In genomic region chr7:106057962-106058901, GRCh38 we compare ENCODE assay signal across 8 cellular contexts. TPM values are rescaled to one million over a fixed set of nuclear protein-coding genes. Genes with fewer than 3 reads are reported as not detected.
DNase-seq lines count a peak whose midpoint lies in the region; ATAC-seq and TF ChIP-seq lines count a peak whose summit lies in the region.

No MANE protein-coding gene starts in this region.

- H3K27me3 Mint-ChIP-seq in activated B cell treated with CpG ODN at 0.5 μM for 24 hours = no peaks in the 10 kb centered on the region

- peak overlapping the region; percentile 71 for H3K4me3 Mint-ChIP-seq in activated B cell treated with CpG ODN at 0.5 μM for 24 hours

- POLR2A ChIA-PET in activated B cell treated with CpG ODN at 0.5 μM for 24 hours (lab: Charles Lee) = interaction anchor here (0.8 to 9.9 kb wide), 18 partner anchors 10 to 526 kb away, joined by 3 to 402 read pairs (median 10); partner anchors contain the start of genes NAMPT, RINT1 and SYPL1

- peaks cover 2% of the 10 kb centered on the region for H3K9me3 Mint-ChIP-seq in activated B cell treated with CpG ODN at 0.5 μM for 24 hours

- H3K36me3 Mint-ChIP-seq in activated B cell treated with CpG ODN at 0.5 μM for 24 hours (ENCODE audit: low read depth) = no peaks in the 10 kb centered on the region

- CTCF ChIA-PET in activated B cell treated with CpG ODN at 0.5 μM for 24 hours (lab: Charles Lee) = interaction anchor here (0.9 to 9.5 kb wide), 20 partner anchors 11 to 298 kb away, joined by 3 to 247 read pairs (median 8); partner anchors contain the start of gene SYPL1

- peak; percentile 61 for ATAC-seq in GM19455 (IDR thresholded peaks at IDR 0.05; ENCODE audit: unreplicated experiment)
- peak; percentile 59 for ATAC-seq in HG03442 (IDR thresholded peaks at IDR 0.05; ENCODE audit: unreplicated experiment)
- peak; percentile 68 for ATAC-seq in activated B cell treated with CpG ODN at 0.5 μM for 24 hours (ENCODE audit: low read depth)

- DNase-seq in DMS79 treated with DMSO at 0.1 percent for 48 hours (lab: John Stamatoyannopoulos, UW) = peak; percentile 93
- peak; percentile 77 for DNase-seq in activated B cell treated with CpG ODN at 0.5 μM for 24 hours
- peak; percentile 98 for DNase-seq in medulla oblongata (ENCODE audit: extremely low spot score)
- no peak for DNase-seq in NCI-H187 treated with DMSO at 0.1 percent for 48 hours (lab: John Stamatoyannopoulos, UW)
- no peak for DNase-seq in glomerular visceral epithelial cell (ENCODE audit: extremely low spot score)
- DNase-seq in RKO (ENCODE audit: low spot score) = no peak

- intact Hi-C loops in activated B cell treated with CpG ODN at 0.5 μM for 24 hours (cut with micrococcal nuclease) = loop anchor here (1.0 to 5.0 kb wide), 9 partner anchors 13 to 1116 kb away; no protein-coding TSS in a partner anchor

- TF ChIP-seq CTCF in activated B cell treated with CpG ODN at 0.5 μM for 24 hours (IDR thresholded peaks at IDR 0.05) = no peak

- peak overlapping the region; percentile 99 for H3K27ac Mint-ChIP-seq in activated B cell treated with CpG ODN at 0.5 μM for 24 hours

- peaks cover 75% of the 10 kb centered on the region for H3K4me1 Mint-ChIP-seq in activated B cell treated with CpG ODN at 0.5 μM for 24 hours

RNA-seq across cellular contexts. Expression of gene SYPL1, which starts 53.9 kb away (rescaled TPM):
- 109 and 116 TPM in 2 replicates for total RNA-seq in activated B cell treated with CpG ODN at 0.5 μM for 24 hours

Comparison
In these comparisons a context has a peak if more than half of its experiments do, and no peak if none do; other contexts are left out.
1. DNase-seq: peak in DMS79 treated with DMSO at 0.1 percent for 48 hours (single experiment), activated B cell treated with CpG ODN at 0.5 μM for 24 hours (single experiment) and medulla oblongata (single experiment); none in NCI-H187 treated with DMSO at 0.1 percent for 48 hours (single experiment), glomerular visceral epithelial cell (single experiment) and RKO (single experiment).
2. Peak in every context shown above with its lines, with median percentiles within 50 percentile points of each other: ATAC-seq.